ENCODE assay signal across 2 cellular contexts in genomic region chr2:126648345-126648786, GRCh38. TPM values are rescaled to one million over a fixed set of nuclear protein-coding genes. Genes with fewer than 3 reads are reported as not detected.
"Had no signal": no experiment of that assay in that cellular context is flagged by ENCODE, and none has a peak within 500 bp of the region (broad histone marks: within the 10 kb centered on the region; RNA-seq: fewer than 3 reads in every experiment).

No MANE protein-coding gene starts in this region.

RNA-seq across cellular contexts. Expression of gene GYPC, which starts 7.6 kb away (rescaled TPM):
- total RNA-seq: MCF 10A, PC-9 had no signal
